ENCODE assay signal across 10 cellular contexts in the genomic region with DNA sequence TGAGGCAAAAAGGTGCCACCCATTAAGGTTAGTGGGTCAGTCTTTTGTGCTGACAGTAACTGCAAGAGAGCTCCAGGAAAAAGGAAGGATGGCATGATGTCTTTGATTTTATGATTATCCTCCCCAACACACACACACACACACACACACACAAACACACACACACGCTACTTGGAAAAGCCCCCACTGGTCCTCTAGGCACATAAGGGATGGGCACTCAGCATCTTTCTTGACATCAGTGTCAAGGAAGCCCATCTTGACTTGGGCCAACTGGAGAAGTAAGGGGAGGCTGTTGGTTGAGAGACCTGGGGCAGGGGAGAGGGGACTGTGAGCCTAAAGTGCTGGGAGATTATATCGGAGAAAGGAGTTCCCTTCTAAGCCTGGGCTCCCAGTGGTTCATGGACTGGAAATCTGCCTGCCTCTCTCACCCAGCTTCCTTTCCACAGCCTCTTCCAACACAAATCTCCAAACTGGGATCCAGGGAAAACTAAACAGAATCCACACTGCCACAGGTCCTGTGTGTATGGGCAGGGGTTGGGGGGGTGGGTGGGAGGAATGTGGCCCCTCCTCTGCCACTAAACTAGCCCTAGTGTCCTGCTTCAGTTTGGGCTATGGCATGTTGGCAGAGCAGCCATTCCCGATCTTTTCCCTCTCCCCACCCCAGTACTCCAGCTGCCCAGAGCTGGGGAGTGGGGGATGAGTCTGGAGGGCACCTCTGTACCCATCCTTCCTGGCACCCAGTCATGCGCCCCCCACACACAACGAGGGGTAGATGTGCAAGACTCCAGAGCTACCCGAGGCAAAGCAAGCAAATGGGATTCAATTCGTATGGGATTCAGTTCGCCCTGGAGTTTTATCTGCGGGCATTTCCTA. TPM values are rescaled to one million over a fixed set of nuclear protein-coding genes. Genes with fewer than 3 reads are reported as not detected.
DNase-seq lines count a peak whose midpoint lies in the region; ATAC-seq and TF ChIP-seq lines count a peak whose summit lies in the region.
"Had no signal": no experiment of that assay in that cellular context is flagged by ENCODE, and none has a peak within 500 bp of the region (broad histone marks: within the 10 kb centered on the region; RNA-seq: fewer than 3 reads in every experiment).

No MANE protein-coding gene starts in this region.

- peaks cover 51% of the 10 kb centered on the region for H3K27me3 Mint-ChIP-seq in HFFc6 (ENCODE audit: insufficient read depth)

- TF ChIP-seq CTCF in HFFc6 (IDR thresholded peaks at IDR 0.05) (no peak), breast epithelium (IDR thresholded peaks at IDR 0.05) (no peak)

- peak overlapping the region; percentile 94 to 95 for H3K9ac ChIP-seq in stomach smooth muscle (ENCODE audit: low read length in 2 of 2)

- no peak for TF ChIP-seq POLR2A in breast epithelium (IDR thresholded peaks at IDR 0.05)

- H3K27ac ChIP-seq in breast epithelium (peak overlapping the region; percentile 97 to 100), layer of hippocampus (ENCODE audit: low read depth, low read length) (peak overlapping the region; percentile 98), stomach smooth muscle (ENCODE audit: low read length) (peak overlapping the region; percentile 97)

- H3K9me3 ChIP-seq in breast epithelium, result no peaks in the 10 kb centered on the region
- H3K9me3 ChIP-seq in stomach smooth muscle (ENCODE audit: control insufficient read depth in 2 of 2, low read length in 2 of 2), result no peaks in the 10 kb centered on the region

- H3K36me3 Mint-ChIP-seq in HFFc6 (ENCODE audit: low read depth), result peaks cover 52% of the 10 kb centered on the region

- peaks cover 7% of the 10 kb centered on the region for H3K9me3 Mint-ChIP-seq in HFFc6
- H3K9me3 Mint-ChIP-seq: activated naive CD4-positive, alpha-beta T cell treated with anti-CD3 and anti-CD28 coated beads, Interleukin-2, amount 50 U/mL, for 72 hours had no signal

- H3K27ac Mint-ChIP-seq in HFFc6, result peak overlapping the region; percentile 94
- H3K27ac Mint-ChIP-seq: activated naive CD4-positive, alpha-beta T cell treated with anti-CD3 and anti-CD28 coated beads, Interleukin-2, amount 50 U/mL, for 72 hours had no signal

- H3K4me3 Mint-ChIP-seq in HFFc6, result peak overlapping the region; percentile 99

- no peaks in the 10 kb centered on the region for H3K36me3 ChIP-seq in breast epithelium
- peaks cover 16 to 25% of the 10 kb centered on the region in 2 donors for H3K36me3 ChIP-seq in stomach smooth muscle (ENCODE audit: control insufficient read depth in 2 of 2, insufficient read depth in 2 of 2, low read length in 2 of 2)

- peaks cover 16 to 19% of the 10 kb centered on the region in 2 donors for H3K4me1 ChIP-seq in breast epithelium
- peaks cover 68% of the 10 kb centered on the region for H3K4me1 ChIP-seq in stomach smooth muscle (ENCODE audit: control insufficient read depth, insufficient read depth, low read length)

- H3K27me3 ChIP-seq in breast epithelium (no peaks in the 10 kb centered on the region), layer of hippocampus (ENCODE audit: control insufficient read depth, insufficient read depth, low read length) (no peaks in the 10 kb centered on the region), stomach smooth muscle (ENCODE audit: control insufficient read depth in 1 of 2, insufficient read depth in 2 of 2, low read length in 2 of 2) (no peaks in the 10 kb centered on the region)

- no peak for ATAC-seq in GM19324 (IDR thresholded peaks at IDR 0.05; ENCODE audit: low FRiP score, unreplicated experiment)
- no peak for ATAC-seq in HG02970 (IDR thresholded peaks at IDR 0.05; ENCODE audit: low FRiP score, unreplicated experiment)
- ATAC-seq in esophagus mucosa, result no peak
- ATAC-seq: activated naive CD4-positive, alpha-beta T cell treated with anti-CD3 and anti-CD28 coated beads, Interleukin-2, amount 50 U/mL, for 72 hours had no signal

- peaks cover 57% of the 10 kb centered on the region for H3K4me1 Mint-ChIP-seq in HFFc6 (ENCODE audit: low read depth)

- DNase-seq in HFFc6 (peak; percentile 0), breast epithelium (ENCODE audit: low spot score in 2 of 2) (no peak)
- DNase-seq in stimulated activated CD4-positive, alpha-beta T cell treated with anti-CD3 and anti-CD28 coated beads, Interleukin-4, amount 100 ng/mL, for 4 hours, result no peak
- DNase-seq: SIG-M5 had no signal

- intact Hi-C loops in breast epithelium (cut with DNase I; ENCODE audit: low total_unique reads), result loop anchor here (10.0 kb wide), 2 partner anchors 72 to 112 kb away; a partner anchor contains a TSS

- H3K4me3 ChIP-seq in breast epithelium (peak overlapping the region; percentile 76 to 89 (median 80)), stomach smooth muscle (ENCODE audit: low read length in 2 of 2) (peak overlapping the region; percentile 86 to 91)

RNA-seq across cellular contexts. Expression of a gene that starts 1.6 kb away (rescaled TPM):
- 100 to 1,000 TPM; 244 to 311 (median 274) TPM for total RNA-seq in HFFc6 (2021; fragmentation: NEBNext Ultra II Directional; extraction: Animal tissue kit (Norgen Biotek cat#: 25700))
- total RNA-seq in breast epithelium (100 to 1,000 TPM in 1 of 3 donors, 10 to 100 TPM in 2; 78.3 to 281 (median 83.2) TPM), esophagus mucosa (33.2 TPM)
